ENCODE assay signal across 8 cellular contexts in genomic region chr3:128076783-128077624, GRCh38. TPM values are rescaled to one million over a fixed set of nuclear protein-coding genes. Genes with fewer than 3 reads are reported as not detected.
DNase-seq lines count a peak whose midpoint lies in the region; ATAC-seq and TF ChIP-seq lines count a peak whose summit lies in the region.

No MANE protein-coding gene starts in this region.

- TF ChIP-seq EP300 in stomach (IDR thresholded peaks at IDR 0.05) (no peak), SK-N-SH (IDR thresholded peaks at IDR 0.05; ENCODE audit: borderline replicate concordance in 1 of 2, low read depth in 1 of 2, low read length in 1 of 2) (no peak)

- H3K4me1 ChIP-seq in Peyer's patch (peaks cover 0 to 25% (median 7%) of the 10 kb centered on the region in 4 donors), stomach (peaks cover 25 to 58% (median 53%) of the 10 kb centered on the region in 4 donors), SK-N-SH (ENCODE audit: control insufficient read depth in 1 of 2, insufficient read depth in 2 of 2, low read depth in 1 of 2, low read length in 1 of 2) (peaks cover 6 to 18% of the 10 kb centered on the region in 2 experiments; a peak in 3 of 4 replicates)

- no peak for ATAC-seq in omental fat pad (ENCODE audit: low FRiP score)

- CTCF ChIA-PET in SK-N-SH (lab: Yijun Ruan, JAX), result interaction anchor here (0.9 to 3.8 kb wide), 3 partner anchors 10 to 57 kb away, joined by 3 to 17 read pairs (median 9); no protein-coding TSS in a partner anchor

- no peak for TF ChIP-seq CTCF in Peyer's patch (IDR thresholded peaks at IDR 0.05)
- TF ChIP-seq CTCF in stomach (IDR thresholded peaks at IDR 0.05), result no peak
- TF ChIP-seq CTCF in omental fat pad (IDR thresholded peaks at IDR 0.05), result no peak
- TF ChIP-seq CTCF in SK-N-SH (IDR thresholded peaks at IDR 0.05), result no peak

- no peak for TF ChIP-seq RAD21 in SK-N-SH (IDR thresholded peaks at IDR 0.05; ENCODE audit: low read length)

- 4 to 23% (median 9%) methylated on average over 11 to 72 of the region's 72 CpGs for WGBS in stomach, 5 donors
- WGBS in SK-N-SH (ENCODE audit: low lambda C conversion rate), result 95% methylated on average over 43 of the region's 72 CpGs

- peaks cover 44% of the 10 kb centered on the region for H3K36me3 Mint-ChIP-seq in dendritic cell treated with granulocyte-macrophage colony-stimulating factor and Interleukin-4, amounts not matched to agents 40 ng/mL and 50 ng/mL, for 4 days (ENCODE audit: low read depth)

- no peaks in the 10 kb centered on the region for H3K27me3 ChIP-seq in Peyer's patch
- no peaks in the 10 kb centered on the region for H3K27me3 ChIP-seq in stomach
- no peaks in the 10 kb centered on the region for H3K27me3 ChIP-seq in SK-N-SH (ENCODE audit: insufficient read depth)

- no peaks in the 10 kb centered on the region for H3K9me3 ChIP-seq in Peyer's patch
- no peaks in the 10 kb centered on the region for H3K9me3 ChIP-seq in stomach
- no peaks in the 10 kb centered on the region for H3K9me3 ChIP-seq in SK-N-SH

- H3K9me2 ChIP-seq in SK-N-SH, result no peaks in the 10 kb centered on the region

- peaks cover 6% of the 10 kb centered on the region; the same call in 1 of the 2 replicates for H3K79me2 ChIP-seq in SK-N-SH (ENCODE audit: insufficient read depth)

- peak; percentile 34 for DNase-seq in CMK (ENCODE audit: low read depth)
- peak in 1 of 3 donors; percentile 61 for DNase-seq in Peyer's patch
- peak; percentile 49 to 59 for DNase-seq in lung microvascular endothelial cell (ENCODE audit: low read depth in 2 of 2)
- DNase-seq in stomach, result peak; percentile 49
- DNase-seq in omental fat pad (ENCODE audit: low spot score), result no peak
- no peak for DNase-seq in SK-N-SH
- DNase-seq in RPMI8226, result no peak

- H3F3A ChIP-seq in SK-N-SH (replicated peaks; ENCODE audit: insufficient read depth), result peaks cover 26% of the 10 kb centered on the region

- H3K4me1 Mint-ChIP-seq in dendritic cell treated with granulocyte-macrophage colony-stimulating factor and Interleukin-4, amounts not matched to agents 40 ng/mL and 50 ng/mL, for 4 days (ENCODE audit: low read depth), result peaks cover 48% of the 10 kb centered on the region

- H3K27ac Mint-ChIP-seq in dendritic cell treated with granulocyte-macrophage colony-stimulating factor and Interleukin-4, amounts not matched to agents 40 ng/mL and 50 ng/mL, for 4 days, result peak overlapping the region; percentile 72

- intact Hi-C loops in dendritic cell treated with granulocyte-macrophage colony-stimulating factor and Interleukin-4, amounts not matched to agents 40 ng/mL and 50 ng/mL, for 4 days (cut with micrococcal nuclease), result loop anchor here (5.0 kb wide), 2 partner anchors 45 to 70 kb away; partner anchors contain the start of gene RUVBL1
- intact Hi-C loops in stomach (cut with DNase I; ENCODE audit: low total_unique reads), result loop anchor here (10.0 kb wide), 1 partner anchor 418 kb away; the partner anchor contains the start of gene GATA2

- no peak for TF ChIP-seq POLR2A in Peyer's patch (IDR thresholded peaks at IDR 0.05)
- TF ChIP-seq POLR2A in stomach (IDR thresholded peaks at IDR 0.05), result no peak

- H4K20me1 ChIP-seq in SK-N-SH (ENCODE audit: insufficient read depth), result peaks cover 45% of the 10 kb centered on the region

- H3K9ac ChIP-seq in SK-N-SH, result no peak overlapping the region

- H3K4me3 ChIP-seq in Peyer's patch (peak overlapping the region; percentile 26 to 54 (median 50)), stomach (peak overlapping the region; percentile 46 to 68 (median 51)), SK-N-SH (ENCODE audit: low read depth in 2 of 2, low read length in 1 of 2) (no peak overlapping the region)

- peaks cover 0 to 10% (median 0%) of the 10 kb centered on the region in 3 donors for H3K36me3 ChIP-seq in Peyer's patch
- H3K36me3 ChIP-seq in stomach, result peaks cover 9 to 51% (median 34%) of the 10 kb centered on the region in 4 donors
- H3K36me3 ChIP-seq in SK-N-SH (replicated peaks in 1 of 2; ENCODE audit: control insufficient read depth in 1 of 2, insufficient read depth in 2 of 2, low read length in 1 of 2), result peaks cover 4 to 62% of the 10 kb centered on the region in 2 experiments

- no peak overlapping the region for H3K4me2 ChIP-seq in SK-N-SH

- no peaks in the 10 kb centered on the region for H3K9me3 Mint-ChIP-seq in dendritic cell treated with granulocyte-macrophage colony-stimulating factor and Interleukin-4, amounts not matched to agents 40 ng/mL and 50 ng/mL, for 4 days

- POLR2A ChIA-PET in SK-N-SH (lab: Yijun Ruan, JAX), result no interaction called here

- H3K4me3 Mint-ChIP-seq in dendritic cell treated with granulocyte-macrophage colony-stimulating factor and Interleukin-4, amounts not matched to agents 40 ng/mL and 50 ng/mL, for 4 days, result peak overlapping the region; percentile 77

- H2AFZ ChIP-seq in SK-N-SH (ENCODE audit: low read depth), result no peak overlapping the region

- peak overlapping the region in 2 of 4 donors; percentile 3 to 7 for H3K27ac ChIP-seq in Peyer's patch
- peak overlapping the region in 3 of 5 donors; percentile 63 to 79 (median 76) for H3K27ac ChIP-seq in stomach
- H3K27ac ChIP-seq in SK-N-SH (ENCODE audit: low read depth in 2 of 2, low read length in 1 of 2), result no peak overlapping the region; a peak in 1 of 4 replicates

- no peaks in the 10 kb centered on the region for H3K27me3 Mint-ChIP-seq in dendritic cell treated with granulocyte-macrophage colony-stimulating factor and Interleukin-4, amounts not matched to agents 40 ng/mL and 50 ng/mL, for 4 days

TF ChIP-seq in SK-N-SH, 30 proteins besides CTCF, POLR2A, EP300 and RAD21:
- TF ChIP-seq, protein P1, sequence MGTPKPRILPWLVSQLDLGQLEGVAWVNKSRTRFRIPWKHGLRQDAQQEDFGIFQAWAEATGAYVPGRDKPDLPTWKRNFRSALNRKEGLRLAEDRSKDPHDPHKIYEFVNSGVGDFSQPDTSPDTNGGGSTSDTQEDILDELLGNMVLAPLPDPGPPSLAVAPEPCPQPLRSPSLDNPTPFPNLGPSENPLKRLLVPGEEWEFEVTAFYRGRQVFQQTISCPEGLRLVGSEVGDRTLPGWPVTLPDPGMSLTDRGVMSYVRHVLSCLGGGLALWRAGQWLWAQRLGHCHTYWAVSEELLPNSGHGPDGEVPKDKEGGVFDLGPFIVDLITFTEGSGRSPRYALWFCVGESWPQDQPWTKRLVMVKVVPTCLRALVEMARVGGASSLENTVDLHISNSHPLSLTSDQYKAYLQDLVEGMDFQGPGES (IDR thresholded peaks at IDR 0.05; ENCODE audit: low read depth, low read length), result no peak

RNA-seq across cellular contexts. Expression of gene SEC61A1, which starts 24.8 kb away (rescaled TPM):
- total RNA-seq in Peyer's patch (100 to 1,000 TPM in 3 of 4 donors, 10 to 100 TPM in 1; 75.1 to 139 (median 124) TPM), lung microvascular endothelial cell (166 and 203 TPM in 2 replicates), stomach (100 to 1,000 TPM in 3 of 5 donors, 10 to 100 TPM in 2; 36.8 to 200 (median 143) TPM), omental fat pad (100 to 1,000 TPM; 125 to 208 (median 203) TPM)
- polyA plus RNA-seq in stomach (10 to 100 TPM; 42.3 to 87.1 (median 74.2) TPM), SK-N-SH (2012; rRNA removed) (153 and 215 TPM in 2 replicates)
- polyA plus RNA-seq in SK-N-SH (2012; cell fraction: cytosol; rRNA removed), result 122 and 161 TPM in 2 replicates
- 160 and 215 TPM in 2 replicates for polyA plus RNA-seq in SK-N-SH (2012; cell fraction: nucleus; rRNA removed)

RNA-seq across cellular contexts. Expression of gene RUVBL1, which starts 46.6 kb away (rescaled TPM):
- total RNA-seq in Peyer's patch (10 to 100 TPM in 3 of 4 donors, 1 to 10 TPM in 1; 8.9 to 22.3 (median 14.5) TPM), lung microvascular endothelial cell (47.7 and 53.8 TPM in 2 replicates), stomach (10 to 100 TPM in 2 of 5 donors, 1 to 10 TPM in 2, not detected in 1; 3.5 to 26.4 (median 9.2) TPM), omental fat pad (10 to 100 TPM; 27.1 to 36.8 (median 30.0) TPM)
- polyA plus RNA-seq in stomach (10 to 100 TPM; 12.7 to 17.8 (median 14.6) TPM), SK-N-SH (2012; rRNA removed) (140 and 145 TPM in 2 replicates)
- polyA plus RNA-seq in SK-N-SH (2012; cell fraction: cytosol; rRNA removed), result 148 and 151 TPM in 2 replicates
- polyA plus RNA-seq in SK-N-SH (2012; cell fraction: nucleus; rRNA removed), result 68.4 and 76.8 TPM in 2 replicates

Comparison
In these comparisons a context has a peak if more than half of its experiments do, and no peak if none do; other contexts are left out.
1. DNase-seq: peak in CMK (single experiment), lung microvascular endothelial cell (2 of 2) and stomach (single experiment); none in omental fat pad (single experiment), SK-N-SH (single experiment) and RPMI8226 (single experiment).
2. H3K27ac ChIP-seq: peak in stomach (3 of 5); none in SK-N-SH (0 of 2).
3. H3K4me3 ChIP-seq: peak in Peyer's patch (4 of 4) and stomach (4 of 4); none in SK-N-SH (0 of 2).